1 cellular context compared by ENCODE assay signal in the genomic region with DNA sequence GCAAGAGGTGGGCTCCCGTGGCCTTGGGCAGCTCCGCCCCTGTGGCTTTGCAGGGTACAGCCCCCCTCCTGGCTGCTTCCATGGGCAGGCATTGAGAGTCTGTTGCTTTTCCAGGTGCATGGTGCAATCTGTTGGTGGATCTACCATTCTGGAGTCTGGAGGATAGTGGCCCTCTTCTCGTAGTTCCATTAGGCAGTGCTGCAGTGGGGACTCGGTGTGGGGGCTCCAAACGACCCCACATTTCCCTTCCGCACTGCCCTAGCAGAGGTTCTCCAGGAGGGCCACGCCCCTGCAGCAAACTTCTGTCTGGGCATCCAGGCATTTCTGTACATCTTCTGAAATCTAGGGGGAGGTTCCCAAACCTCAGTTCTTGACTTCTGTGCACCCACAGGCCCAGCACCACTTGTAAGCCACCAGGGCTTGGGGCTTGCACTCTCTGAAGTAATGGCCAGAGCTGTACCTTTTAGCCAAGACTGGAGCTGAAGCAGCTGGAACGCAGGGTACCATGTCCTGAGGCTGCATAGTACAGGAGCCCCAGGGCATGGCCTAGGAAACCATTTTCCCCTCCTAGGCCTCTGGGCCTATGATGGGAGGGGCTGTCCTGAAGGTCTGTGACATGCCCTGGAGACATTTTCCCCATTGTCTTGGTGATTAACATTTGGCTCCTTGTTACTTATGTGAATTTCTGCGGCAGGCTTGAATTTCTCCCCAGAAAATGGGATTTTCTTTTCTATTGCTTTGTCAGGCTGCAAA.
A peak's percentile ranks its signal among the peaks of the same experiment; 100 is the strongest.
TF ChIP-seq lines count a peak whose summit lies in the region.

No MANE protein-coding gene starts in this region.

TF ChIP-seq in HepG2, 621 proteins besides CTCF, POLR2A, EP300 and RAD21 (continued from another document):
- TF ChIP-seq, protein P1, sequence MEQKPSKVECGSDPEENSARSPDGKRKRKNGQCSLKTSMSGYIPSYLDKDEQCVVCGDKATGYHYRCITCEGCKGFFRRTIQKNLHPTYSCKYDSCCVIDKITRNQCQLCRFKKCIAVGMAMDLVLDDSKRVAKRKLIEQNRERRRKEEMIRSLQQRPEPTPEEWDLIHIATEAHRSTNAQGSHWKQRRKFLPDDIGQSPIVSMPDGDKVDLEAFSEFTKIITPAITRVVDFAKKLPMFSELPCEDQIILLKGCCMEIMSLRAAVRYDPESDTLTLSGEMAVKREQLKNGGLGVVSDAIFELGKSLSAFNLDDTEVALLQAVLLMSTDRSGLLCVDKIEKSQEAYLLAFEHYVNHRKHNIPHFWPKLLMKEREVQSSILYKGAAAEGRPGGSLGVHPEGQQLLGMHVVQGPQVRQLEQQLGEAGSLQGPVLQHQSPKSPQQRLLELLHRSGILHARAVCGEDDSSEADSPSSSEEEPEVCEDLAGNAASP (CRISPR knock-in tag; IDR thresholded peaks at IDR 0.05; ENCODE audit: borderline replicate concordance) = no peak
- no peak for TF ChIP-seq PAX8 (CRISPR knock-in tag; IDR thresholded peaks at IDR 0.05; ENCODE audit: borderline replicate concordance)
- peak; percentile 52; the same call in 1 of the 2 replicates for TF ChIP-seq ZNF563 (CRISPR knock-in tag; IDR thresholded peaks at IDR 0.05)
- TF ChIP-seq, protein P2, sequence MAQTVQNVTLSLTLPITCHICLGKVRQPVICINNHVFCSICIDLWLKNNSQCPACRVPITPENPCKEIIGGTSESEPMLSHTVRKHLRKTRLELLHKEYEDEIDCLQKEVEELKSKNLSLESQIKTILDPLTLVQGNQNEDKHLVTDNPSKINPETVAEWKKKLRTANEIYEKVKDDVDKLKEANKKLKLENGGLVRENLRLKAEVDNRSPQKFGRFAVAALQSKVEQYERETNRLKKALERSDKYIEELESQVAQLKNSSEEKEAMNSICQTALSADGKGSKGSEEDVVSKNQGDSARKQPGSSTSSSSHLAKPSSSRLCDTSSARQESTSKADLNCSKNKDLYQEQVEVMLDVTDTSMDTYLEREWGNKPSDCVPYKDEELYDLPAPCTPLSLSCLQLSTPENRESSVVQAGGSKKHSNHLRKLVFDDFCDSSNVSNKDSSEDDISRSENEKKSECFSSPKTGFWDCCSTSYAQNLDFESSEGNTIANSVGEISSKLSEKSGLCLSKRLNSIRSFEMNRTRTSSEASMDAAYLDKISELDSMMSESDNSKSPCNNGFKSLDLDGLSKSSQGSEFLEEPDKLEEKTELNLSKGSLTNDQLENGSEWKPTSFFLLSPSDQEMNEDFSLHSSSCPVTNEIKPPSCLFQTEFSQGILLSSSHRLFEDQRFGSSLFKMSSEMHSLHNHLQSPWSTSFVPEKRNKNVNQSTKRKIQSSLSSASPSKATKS (CRISPR knock-in tag; IDR thresholded peaks at IDR 0.05) = no peak
- no peak for TF ChIP-seq SPEN (CRISPR knock-in tag; IDR thresholded peaks at IDR 0.05; ENCODE audit: low read depth)
